Comparison of ENCODE assay signal across 9 cellular contexts in the genomic region with DNA sequence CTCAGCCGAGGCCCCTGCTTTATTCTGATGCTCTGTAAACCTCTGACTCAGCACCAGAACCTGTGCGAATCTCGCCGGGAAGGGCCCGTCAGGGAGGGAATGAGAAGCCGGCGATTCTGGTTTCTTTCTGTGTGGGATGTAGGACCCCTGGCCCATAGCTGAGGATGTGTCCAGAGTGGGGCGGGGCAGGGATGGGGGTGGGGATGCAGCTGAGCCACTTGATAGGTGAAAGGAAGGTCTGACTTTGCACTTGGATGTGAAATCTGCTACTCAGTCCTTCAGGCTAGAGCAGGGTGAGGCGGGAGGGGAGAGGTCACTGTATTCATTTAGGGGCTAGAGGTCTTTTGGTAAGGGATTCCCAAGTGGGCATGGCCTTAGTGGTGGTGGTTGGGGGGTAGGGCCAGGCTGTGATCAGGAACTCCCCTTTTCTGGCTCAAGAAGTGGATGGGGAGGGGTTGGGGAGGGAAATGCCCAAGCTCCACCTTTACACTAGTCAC. TPM values are rescaled to one million over a fixed set of nuclear protein-coding genes. Genes with fewer than 3 reads are reported as not detected.
DNase-seq lines count a peak whose midpoint lies in the region; ATAC-seq and TF ChIP-seq lines count a peak whose summit lies in the region.
"Had no signal": no experiment of that assay in that cellular context is flagged by ENCODE, and none has a peak within 500 bp of the region (broad histone marks: within the 10 kb centered on the region; RNA-seq: fewer than 3 reads in every experiment).

No MANE protein-coding gene starts in this region.

- peak overlapping the region; percentile 63 to 76 for H3K4me3 ChIP-seq in Panc1 (ENCODE audit: low read depth in 2 of 2, low read length in 2 of 2)
- H3K4me3 ChIP-seq in esophagus (ENCODE audit: low read depth in 1 of 2, low read length in 2 of 2), result peak overlapping the region; percentile 41 to 63

- H3K36me3 Mint-ChIP-seq in activated CD4-positive, alpha-beta T cell treated with anti-CD3 and anti-CD28 coated beads, Interleukin-2, amount 10 ng/mL, durations not matched to agents 7 days and 5 days (ENCODE audit: low read depth), result no peaks in the 10 kb centered on the region
- H3K36me3 Mint-ChIP-seq in nephron progenitor cell (ENCODE audit: low read depth), result peaks cover 7% of the 10 kb centered on the region

- H3K36me3 ChIP-seq in Panc1 (ENCODE audit: control insufficient read depth, insufficient read depth, low read length), result no peaks in the 10 kb centered on the region
- no peaks in the 10 kb centered on the region for H3K36me3 ChIP-seq in esophagus (ENCODE audit: control insufficient read depth in 2 of 2, insufficient read depth in 2 of 2, low read length in 1 of 2)

- H3K27me3 Mint-ChIP-seq in activated CD4-positive, alpha-beta T cell treated with anti-CD3 and anti-CD28 coated beads, Interleukin-2, amount 10 ng/mL, durations not matched to agents 7 days and 5 days, result peaks cover 77% of the 10 kb centered on the region
- H3K27me3 Mint-ChIP-seq in nephron progenitor cell (ENCODE audit: low read depth, poor library complexity), result peaks cover 96% of the 10 kb centered on the region

- H3K4me1 Mint-ChIP-seq in activated CD4-positive, alpha-beta T cell treated with anti-CD3 and anti-CD28 coated beads, Interleukin-2, amount 10 ng/mL, durations not matched to agents 7 days and 5 days, result peaks cover 23% of the 10 kb centered on the region
- peaks cover 12% of the 10 kb centered on the region for H3K4me1 Mint-ChIP-seq in nephron progenitor cell

- H3K4me1 ChIP-seq in Panc1 (ENCODE audit: control insufficient read depth, insufficient read depth, low read length) (peaks cover 43% of the 10 kb centered on the region), esophagus (ENCODE audit: control insufficient read depth in 2 of 2, insufficient read depth in 2 of 2, low read length in 1 of 2) (peaks cover 5 to 12% of the 10 kb centered on the region in 2 donors)

- POLR2A ChIA-PET in activated CD4-positive, alpha-beta T cell treated with anti-CD3 and anti-CD28 coated beads, Interleukin-2, amount 10 ng/mL, durations not matched to agents 7 days and 5 days (lab: Charles Lee), result no interaction called here
- POLR2A ChIA-PET in Panc1 (lab: Charles Lee), result no interaction called here

- 29 to 37% methylated on average over 9 of the region's 9 CpGs for WGBS in esophagus, 2 donors

- ATAC-seq in Panc1 (peak; percentile 30), GM18867 (IDR thresholded peaks at IDR 0.05; ENCODE audit: unreplicated experiment) (no peak)
- ATAC-seq in stimulated activated naive CD8-positive, alpha-beta T cell treated with anti-CD3 and anti-CD28 coated beads, Interleukin-15, Interleukin-2, amounts not matched to agents 100 U/mL and 50 U/mL, for 24 hours, result peak; percentile 63

- H3K27ac Mint-ChIP-seq in activated CD4-positive, alpha-beta T cell treated with anti-CD3 and anti-CD28 coated beads, Interleukin-2, amount 10 ng/mL, durations not matched to agents 7 days and 5 days, result no peak overlapping the region
- H3K27ac Mint-ChIP-seq in nephron progenitor cell, result no peak overlapping the region

- H3K9me3 Mint-ChIP-seq in activated CD4-positive, alpha-beta T cell treated with anti-CD3 and anti-CD28 coated beads, Interleukin-2, amount 10 ng/mL, durations not matched to agents 7 days and 5 days, result peaks cover 14% of the 10 kb centered on the region
- H3K9me3 Mint-ChIP-seq in nephron progenitor cell, result peaks cover 22% of the 10 kb centered on the region

- H3K4me3 Mint-ChIP-seq in activated CD4-positive, alpha-beta T cell treated with anti-CD3 and anti-CD28 coated beads, Interleukin-2, amount 10 ng/mL, durations not matched to agents 7 days and 5 days, result peak overlapping the region; percentile 45
- H3K4me3 Mint-ChIP-seq in nephron progenitor cell, result no peak overlapping the region

- no TSS peak for BruUV-seq in Panc1 (replicated peaks; lab: Mats Ljungman, UMichigan)

- H3K27me3 ChIP-seq in Panc1 (ENCODE audit: control insufficient read depth, insufficient read depth, low read length) (no peaks in the 10 kb centered on the region), esophagus (ENCODE audit: control insufficient read depth in 1 of 2, insufficient read depth in 2 of 2, low read length in 2 of 2) (peaks cover 3 to 4% of the 10 kb centered on the region in 2 donors)

- intact Hi-C loops in Panc1 (cut with micrococcal nuclease; ENCODE audit: unreplicated experiment), result loop anchor here (5.0 to 10.0 kb wide), 2 partner anchors 162 to 165 kb away; no protein-coding TSS in a partner anchor

- TF ChIP-seq CTCF in Panc1 (IDR thresholded peaks at IDR 0.05) (no peak), nephron progenitor cell (IDR thresholded peaks at IDR 0.05) (no peak)

- H3K9me3 ChIP-seq in Panc1 (ENCODE audit: control insufficient read depth, insufficient read depth, low read depth, low read length) (0 out of 2 replicates have a peak, but pooled peaks cover 3% of the 10 kb centered on the region), esophagus (ENCODE audit: control insufficient read depth in 2 of 2, insufficient read depth in 1 of 2, low read depth in 1 of 2, low read length in 1 of 2) (peaks cover 0 to 5% of the 10 kb centered on the region in 2 donors)

- in situ Hi-C loops in Panc1 (cut with HindIII; ENCODE audit: low pct_unique_long_range_greater_than_20kb, low sequenced_read_pairs), result no loop called here

- CTCF ChIA-PET in activated CD4-positive, alpha-beta T cell treated with anti-CD3 and anti-CD28 coated beads, Interleukin-2, amount 10 ng/mL, durations not matched to agents 7 days and 5 days (lab: Charles Lee), result interaction anchor here (1.6 kb wide), 1 partner anchor 17 kb away, joined by 3 read pairs; no protein-coding TSS in a partner anchor
- CTCF ChIA-PET in Panc1 (lab: Charles Lee), result interaction anchor here (0.6 kb wide), 1 partner anchor 37 kb away, joined by 3 read pairs; no protein-coding TSS in a partner anchor

- peak overlapping the region; percentile 86; the same call in 1 of the 2 replicates for H3K27ac ChIP-seq in Panc1 (ENCODE audit: low read length)
- H3K27ac ChIP-seq in esophagus (ENCODE audit: low read depth in 2 of 2, low read length in 1 of 2), result no peak overlapping the region

- DNase-seq in activated CD4-positive, alpha-beta T cell treated with anti-CD3 and anti-CD28 coated beads, Interleukin-2, amount 10 ng/mL, durations not matched to agents 7 days and 5 days, result no peak
- no peak for DNase-seq in activated CD4-positive, alpha-beta T cell treated with anti-CD3 and anti-CD28 coated beads for 4 hours
- DNase-seq in Panc1 (ENCODE audit: low read depth, low spot score) (no peak), glomerular visceral epithelial cell (ENCODE audit: extremely low spot score) (no peak), nephron progenitor cell (no peak)
- DNase-seq in stimulated activated naive CD8-positive, alpha-beta T cell treated with anti-CD3 and anti-CD28 coated beads, Interleukin-15, Interleukin-2, amounts not matched to agents 100 U/mL and 50 U/mL, for 24 hours, result no peak
- DNase-seq: NCI-H774 had no signal

RNA-seq across cellular contexts. Expression of gene TOX2, which starts 2.3 kb away (rescaled TPM):
- 1 to 10 TPM; 1.5 to 1.9 TPM for total RNA-seq in activated CD4-positive, alpha-beta T cell treated with anti-CD3 and anti-CD28 coated beads, Interleukin-2, amount 10 ng/mL, durations not matched to agents 7 days and 5 days
- 85.4 TPM for total RNA-seq in Panc1 (2021; ENCODE audit: unreplicated experiment)
- 137 TPM for polyA plus RNA-seq in Panc1 (2012; ENCODE audit: insufficient read length)
- 10 to 100 TPM in 1 of 2 donors, 1 to 10 TPM in 1; 6.9 to 10.5 TPM for polyA plus RNA-seq in esophagus

Comparison
In these comparisons a context has a peak if more than half of its experiments do, and no peak if none do; other contexts are left out.
1. RNA of gene TOX2, which starts 2.3 kb away (total RNA-seq): 85.4 TPM in Panc1 (single experiment); 1.5 to 1.9 TPM in activated CD4-positive, alpha-beta T cell treated with anti-CD3 and anti-CD28 coated beads, Interleukin-2, amount 10 ng/mL, durations not matched to agents 7 days and 5 days; every median in the first group is over 10 times any median in the second.